Comparison of ENCODE assay signal across 8 cellular contexts in the genomic region with DNA sequence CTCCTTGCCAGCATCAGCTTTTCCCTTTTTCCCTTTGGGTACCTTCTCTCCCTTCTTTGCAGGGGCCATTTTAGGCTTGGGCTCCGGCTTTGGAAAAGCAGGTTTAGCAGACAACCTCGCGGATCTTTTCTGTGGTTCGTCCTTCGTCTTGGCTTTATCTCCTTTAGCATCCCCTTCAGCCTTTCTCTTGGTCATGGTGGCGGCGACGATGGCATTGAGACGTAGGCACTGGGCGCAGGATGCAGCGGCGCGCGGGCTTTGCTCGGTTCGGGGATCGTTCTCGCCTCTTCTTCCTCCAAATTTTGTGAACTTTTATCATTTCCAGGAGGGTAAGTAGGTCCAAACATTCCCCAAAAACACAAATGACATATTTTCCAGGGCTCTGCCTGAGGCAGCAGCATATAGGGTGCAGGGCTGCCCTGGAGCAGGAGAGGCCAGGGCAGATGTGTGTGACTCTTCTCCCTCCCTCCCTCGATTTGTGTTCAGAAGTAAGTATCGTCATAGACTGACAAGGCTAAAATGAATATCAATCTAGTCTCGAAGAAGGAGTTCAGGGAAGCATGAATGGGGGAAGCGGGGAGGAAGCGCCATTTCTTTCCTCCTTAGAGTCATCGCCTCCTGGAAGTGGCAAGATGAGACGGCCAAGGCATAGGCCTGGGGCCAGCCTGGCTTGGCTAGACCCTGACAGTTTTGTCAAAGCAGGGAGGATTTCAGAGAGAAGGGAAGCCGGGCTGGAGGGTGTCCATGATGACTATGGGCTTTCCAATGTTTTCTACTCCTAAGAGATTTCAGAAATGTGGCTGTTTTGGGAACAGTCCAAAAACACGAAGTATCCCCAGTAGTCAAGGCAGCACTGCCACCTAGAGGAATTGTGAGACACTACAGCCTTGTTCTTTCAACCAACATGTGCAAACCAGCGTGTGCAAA. TPM values are rescaled to one million over a fixed set of nuclear protein-coding genes. Genes with fewer than 3 reads are reported as not detected.
DNase-seq lines count a peak whose midpoint lies in the region; ATAC-seq, FAIRE-seq and TF ChIP-seq lines count a peak whose summit lies in the region.

No MANE protein-coding gene starts in this region.

- DNase-seq in GM03348 (ENCODE audit: low spot score) (peak; percentile 90), NCI-H1048 (lab: John Stamatoyannopoulos, UW) (peak; percentile 22), SK-MEL-5 (ENCODE audit: low read depth, low spot score) (peak; percentile 96), globus pallidus (ENCODE audit: low spot score) (peak; percentile 90), pancreas (peak in 4 of 6 donors; percentile 39 to 81 (median 60)), uterus (peak; percentile 69 to 83)
- DNase-seq in activated naive CD4-positive, alpha-beta T cell treated with anti-CD3 and anti-CD28 coated beads, Interleukin-2, amount 50 U/mL, for 72 hours (ENCODE audit: low spot score in 2 of 2): peak in 1 of 2 donors; percentile 65

- no peaks in the 10 kb centered on the region for H3K36me3 Mint-ChIP-seq in activated naive CD4-positive, alpha-beta T cell treated with anti-CD3 and anti-CD28 coated beads, Interleukin-2, amount 50 U/mL, for 72 hours

- in situ Hi-C loops in SK-MEL-5 (cut with HindIII; ENCODE audit: low pct_unique_long_range_greater_than_20kb, low sequenced_read_pairs): no loop called here

- no peaks in the 10 kb centered on the region for H3K9me3 Mint-ChIP-seq in activated naive CD4-positive, alpha-beta T cell treated with anti-CD3 and anti-CD28 coated beads, Interleukin-2, amount 50 U/mL, for 72 hours

- H3K36me3 ChIP-seq in pancreas (no peaks in the 10 kb centered on the region), uterus (no peaks in the 10 kb centered on the region)

- FAIRE-seq in pancreas (lab: Jason Lieb, UNC): peak; percentile 73

- no peak overlapping the region for H3K27ac ChIP-seq in pancreas
- peak overlapping the region in 1 of 2 donors; percentile 50 for H3K27ac ChIP-seq in uterus

- TF ChIP-seq CTCF in pancreas (IDR thresholded peaks at IDR 0.05) (peak; percentile 81 to 92 (median 84)), uterus (IDR thresholded peaks at IDR 0.05) (peak; percentile 88 to 97 (median 94))

- intact Hi-C loops in pancreas (cut with DNase I) (loop anchor here in 1 of 3 donors (10.0 kb wide), 1 partner anchor 341 kb away; no protein-coding TSS in a partner anchor), uterus (cut with DNase I; ENCODE audit: low total_unique reads) (no loop called here)

- H3K4me1 ChIP-seq in pancreas (no peaks in the 10 kb centered on the region), uterus (no peaks in the 10 kb centered on the region)

- H3K4me3 ChIP-seq in pancreas (no peak overlapping the region), uterus (no peak overlapping the region)

- 63 to 64% methylated on average over 28 of the region's 28 CpGs for WGBS in pancreas, 2 donors

- no peak for TF ChIP-seq POLR2A in uterus (IDR thresholded peaks at IDR 0.05)

- ATAC-seq in activated naive CD4-positive, alpha-beta T cell treated with anti-CD3 and anti-CD28 coated beads, Interleukin-2, amount 50 U/mL, for 72 hours: peak; percentile 52 to 69
- ATAC-seq in pancreas (peak; percentile 86 to 99 (median 96)), HG03025 (IDR thresholded peaks at IDR 0.05; ENCODE audit: low FRiP score, unreplicated experiment) (no peak)

- no peak overlapping the region for H3K27ac Mint-ChIP-seq in activated naive CD4-positive, alpha-beta T cell treated with anti-CD3 and anti-CD28 coated beads, Interleukin-2, amount 50 U/mL, for 72 hours

- no peaks in the 10 kb centered on the region for H3K9me3 ChIP-seq in pancreas
- H3K9me3 ChIP-seq in uterus: no peaks in the 10 kb centered on the region

- no peaks in the 10 kb centered on the region for H3K27me3 ChIP-seq in pancreas
- H3K27me3 ChIP-seq in uterus: no peaks in the 10 kb centered on the region

RNA-seq across cellular contexts. Expression of a gene that starts 13.2 kb away (rescaled TPM):
- total RNA-seq in SK-MEL-5 (2014; rRNA removed; shearing (Covaris generic)): not detected in 2 replicates
- polyA plus RNA-seq in SK-MEL-5 (2015; cell fraction: cytosol; rRNA removed): not detected in 2 replicates
- not detected in 2 replicates for polyA plus RNA-seq in SK-MEL-5 (2015; cell fraction: nucleus; rRNA removed)
- 1 to 10 TPM in 1 of 2 donors, under 1 TPM in 1; 0.41 to 2.7 TPM for total RNA-seq in activated naive CD4-positive, alpha-beta T cell treated with anti-CD3 and anti-CD28 coated beads, Interleukin-2, amount 50 U/mL, for 72 hours
- total RNA-seq in pancreas (not detected), uterus (not detected)
- polyA plus RNA-seq in pancreas: under 1 TPM in 1 of 2 donors, not detected in 1; 0.14 TPM

RNA-seq across cellular contexts. Expression of a gene that starts 43.6 kb away (rescaled TPM):
- total RNA-seq in SK-MEL-5 (2014; rRNA removed; shearing (Covaris generic)): 163 and 167 TPM in 2 replicates
- 82.7 and 108 TPM in 2 replicates for polyA plus RNA-seq in SK-MEL-5 (2015; cell fraction: cytosol; rRNA removed)
- 81.9 and 107 TPM in 2 replicates for polyA plus RNA-seq in SK-MEL-5 (2015; cell fraction: nucleus; rRNA removed)
- total RNA-seq in activated naive CD4-positive, alpha-beta T cell treated with anti-CD3 and anti-CD28 coated beads, Interleukin-2, amount 50 U/mL, for 72 hours: 10 to 100 TPM; 42.6 to 51.5 TPM
- 10 to 100 TPM; 14.1 to 25.5 (median 16.2) TPM for total RNA-seq in pancreas
- polyA plus RNA-seq in pancreas: 1 to 10 TPM; 7.7 to 9.5 TPM
- total RNA-seq in uterus: 10 to 100 TPM; 28.4 to 54.1 (median 43.1) TPM
